ENCODE assay signal across 18 cellular contexts in genomic region chr10:33414841-33415240, GRCh38.
DNase-seq lines count a peak whose midpoint lies in the region; TF ChIP-seq lines count a peak whose summit lies in the region.
"Had no signal": no experiment of that assay in that cellular context is flagged by ENCODE, and none has a peak within 500 bp of the region (broad histone marks: within the 10 kb centered on the region; RNA-seq: fewer than 3 reads in every experiment).

No MANE protein-coding gene starts in this region.

- H3K4me3 ChIP-seq in AG04449 (ENCODE audit: low read depth, low read length) (no peak overlapping the region), astrocyte of the cerebellum (ENCODE audit: low read depth, low read length) (no peak overlapping the region), Karpas-422 (ENCODE audit: low read length) (no peak overlapping the region), foreskin fibroblast (ENCODE audit: low read depth in 1 of 2, low read length in 2 of 2) (no peak overlapping the region)
- H3K4me3 ChIP-seq: GM23338 had no signal

- CTCF ChIA-PET in AG04449 (lab: Yijun Ruan, JAX), result no interaction called here

- DNase-seq in AG04449 (ENCODE audit: low read depth, low spot score) (peak; percentile 28), M059J (ENCODE audit: low read depth) (peak; percentile 11), astrocyte of the cerebellum (ENCODE audit: low read depth) (peak; percentile 2), iris pigment epithelial cell (ENCODE audit: low read depth) (peak; percentile 3), NCI-H128 (lab: John Stamatoyannopoulos, UW; ENCODE audit: unreplicated experiment) (no peak), Karpas-422 (no peak), foreskin fibroblast (no peak)
- no peak for DNase-seq in activated CD4-positive, CD25-positive, alpha-beta regulatory T cell treated with anti-CD3 and anti-CD28 coated beads, Interleukin-2, amount 50 U/mL, for 72 hours
- DNase-seq: C1 segment of cervical spinal cord; Calu3; CD4-positive, alpha-beta memory T cell; COR-L47; DMS153; DND-41; GF-D8; H9 had no signal

- H3K36me3 ChIP-seq in Karpas-422 (ENCODE audit: insufficient read depth, low read length), result no peaks in the 10 kb centered on the region

- POLR2A ChIA-PET in AG04449 (lab: Yijun Ruan, JAX), result no interaction called here

- no peak overlapping the region for H3K4me2 ChIP-seq in Karpas-422 (ENCODE audit: low read depth, low read length, poor library complexity, severe bottlenecking)
- H3K4me2 ChIP-seq: GM23338 had no signal

- no peaks in the 10 kb centered on the region for H3K27me3 ChIP-seq in Karpas-422 (ENCODE audit: low read length)

- H2AFZ ChIP-seq in Karpas-422 (ENCODE audit: low read length), result no peak overlapping the region
- H2AFZ ChIP-seq: GM23338 had no signal

- no peaks in the 10 kb centered on the region for H3K4me1 ChIP-seq in Karpas-422 (ENCODE audit: low read length)

- H4K20me1 ChIP-seq in Karpas-422 (ENCODE audit: insufficient read depth, low read depth, low read length), result no peaks in the 10 kb centered on the region

- H3K27ac ChIP-seq in Karpas-422 (ENCODE audit: low read length), result no peak overlapping the region
- H3K27ac ChIP-seq: 22Rv1 had no signal

- in situ Hi-C loops in astrocyte of the cerebellum (cut with HindIII; ENCODE audit: low sequenced_read_pairs), result no loop called here

- H3K79me2 ChIP-seq in Karpas-422 (ENCODE audit: low read length), result no peaks in the 10 kb centered on the region

- no peak for TF ChIP-seq CTCF in AG04449 (IDR thresholded peaks at IDR 0.05; ENCODE audit: insufficient read depth, low read length, missing control alignments)
- TF ChIP-seq CTCF in astrocyte of the cerebellum (IDR thresholded peaks at IDR 0.05; ENCODE audit: low read depth, low read length, missing control alignments), result no peak
- TF ChIP-seq CTCF in foreskin fibroblast (IDR thresholded peaks at IDR 0.05; ENCODE audit: low read depth, low read length), result no peak

- no peak overlapping the region for H3K9ac ChIP-seq in Karpas-422 (ENCODE audit: low read length)

- H3K9me2 ChIP-seq in Karpas-422 (replicated peaks; ENCODE audit: insufficient read depth, low read length), result no peaks in the 10 kb centered on the region

- H3K9me3 ChIP-seq in Karpas-422 (ENCODE audit: low read length), result no peaks in the 10 kb centered on the region

Comparison
In these comparisons a context has a peak if more than half of its experiments do, and no peak if none do; other contexts are left out.
1. DNase-seq: peak in AG04449 (single experiment), M059J (single experiment), astrocyte of the cerebellum (single experiment) and iris pigment epithelial cell (single experiment); none in NCI-H128 (single experiment), Karpas-422 (single experiment), activated CD4-positive, CD25-positive, alpha-beta regulatory T cell treated with anti-CD3 and anti-CD28 coated beads, Interleukin-2, amount 50 U/mL, for 72 hours (single experiment) and foreskin fibroblast (0 of 2).